Comparison of ENCODE assay signal across 1 cellular context in the genomic region with DNA sequence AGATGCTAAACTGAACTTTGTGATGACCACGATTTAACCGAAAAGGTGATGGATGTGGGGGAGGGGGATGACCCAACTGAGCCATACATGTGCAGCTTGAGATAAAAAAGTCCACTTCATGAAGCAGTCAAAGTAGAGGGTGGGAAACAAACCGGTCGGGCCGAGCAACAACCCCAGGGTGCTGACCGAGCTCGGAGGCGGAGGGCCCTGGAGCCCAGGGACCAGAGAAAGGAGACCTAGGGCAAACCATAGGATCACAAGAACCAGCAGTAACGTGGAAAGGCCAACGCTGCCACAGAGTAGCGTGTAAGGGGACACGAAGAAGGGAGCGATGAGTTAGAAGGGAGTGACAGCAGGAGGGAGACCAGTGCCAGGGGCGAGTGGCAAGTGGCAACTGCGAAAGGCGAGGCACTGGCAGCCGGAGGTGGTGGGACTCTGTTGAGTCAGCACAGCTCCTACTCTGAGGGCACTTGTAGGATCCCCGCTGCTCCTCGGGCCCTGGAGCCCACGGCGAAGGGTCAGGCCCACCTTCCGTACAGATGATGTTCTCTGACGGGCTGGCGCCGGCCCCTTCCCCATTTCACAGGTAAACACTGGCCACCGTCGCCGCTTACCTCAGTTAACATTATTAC.
TF ChIP-seq lines count a peak whose summit lies in the region.

No MANE protein-coding gene starts in this region.

TF ChIP-seq in K562, 482 proteins besides CTCF, POLR2A, EP300 and RAD21 (continued from another document and continues in another):
- TF ChIP-seq, protein P1, sequence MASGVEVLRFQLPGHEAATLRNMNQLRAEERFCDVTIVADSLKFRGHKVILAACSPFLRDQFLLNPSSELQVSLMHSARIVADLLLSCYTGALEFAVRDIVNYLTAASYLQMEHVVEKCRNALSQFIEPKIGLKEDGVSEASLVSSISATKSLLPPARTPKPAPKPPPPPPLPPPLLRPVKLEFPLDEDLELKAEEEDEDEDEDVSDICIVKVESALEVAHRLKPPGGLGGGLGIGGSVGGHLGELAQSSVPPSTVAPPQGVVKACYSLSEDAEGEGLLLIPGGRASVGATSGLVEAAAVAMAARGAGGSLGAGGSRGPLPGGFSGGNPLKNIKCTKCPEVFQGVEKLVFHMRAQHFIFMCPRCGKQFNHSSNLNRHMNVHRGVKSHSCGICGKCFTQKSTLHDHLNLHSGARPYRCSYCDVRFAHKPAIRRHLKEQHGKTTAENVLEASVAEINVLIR (CRISPR knock-in tag; IDR thresholded peaks at IDR 0.05): no peak
- TF ChIP-seq, protein P2, sequence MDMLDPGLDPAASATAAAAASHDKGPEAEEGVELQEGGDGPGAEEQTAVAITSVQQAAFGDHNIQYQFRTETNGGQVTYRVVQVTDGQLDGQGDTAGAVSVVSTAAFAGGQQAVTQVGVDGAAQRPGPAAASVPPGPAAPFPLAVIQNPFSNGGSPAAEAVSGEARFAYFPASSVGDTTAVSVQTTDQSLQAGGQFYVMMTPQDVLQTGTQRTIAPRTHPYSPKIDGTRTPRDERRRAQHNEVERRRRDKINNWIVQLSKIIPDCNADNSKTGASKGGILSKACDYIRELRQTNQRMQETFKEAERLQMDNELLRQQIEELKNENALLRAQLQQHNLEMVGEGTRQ (CRISPR knock-in tag; IDR thresholded peaks at IDR 0.05): no peak
- TF ChIP-seq MCM2 (IDR thresholded peaks at IDR 0.05; ENCODE audit: low read depth) (no peak), NELFE (IDR thresholded peaks at IDR 0.05; ENCODE audit: insufficient read depth, insufficient read length) (no peak), SMARCA5 (IDR thresholded peaks at IDR 0.05) (no peak), OTX1 (CRISPR knock-in tag; IDR thresholded peaks at IDR 0.05) (no peak), SAFB (IDR thresholded peaks at IDR 0.05; ENCODE audit: borderline replicate concordance, low read depth, low read length) (no peak), ZNF165 (CRISPR knock-in tag; IDR thresholded peaks at IDR 0.05; ENCODE audit: borderline replicate concordance) (no peak), YBX1 (IDR thresholded peaks at IDR 0.05) (no peak), FOXK2 (conservative IDR thresholded peaks at IDR 0.05 in 1 of 2, IDR thresholded peaks at IDR 0.05 in 1 of 2; ENCODE audit: low read depth in 2 of 2) (no peak), KHSRP (IDR thresholded peaks at IDR 0.05) (no peak), ZNF239 (CRISPR knock-in tag; IDR thresholded peaks at IDR 0.05) (no peak), FOXA3 (CRISPR knock-in tag; conservative IDR thresholded peaks at IDR 0.05 in 1 of 2, IDR thresholded peaks at IDR 0.05 in 1 of 2) (no peak), TAF1 (IDR thresholded peaks at IDR 0.05; ENCODE audit: control insufficient read depth, extremely low read depth, insufficient read depth, low read length, severe bottlenecking) (no peak), POU5F1 (IDR thresholded peaks at IDR 0.05; ENCODE audit: borderline replicate concordance, low read depth, low read length, partially characterized antibody) (no peak), ZNF644 (tag; IDR thresholded peaks at IDR 0.05; ENCODE audit: low read depth) (no peak), HMGN3 (IDR thresholded peaks at IDR 0.05; ENCODE audit: borderline replicate concordance, extremely low read depth, insufficient read length, low read depth, low read length) (no peak), TAF15 (IDR thresholded peaks at IDR 0.05; ENCODE audit: low read depth, low read length) (no peak), HCFC1 (IDR thresholded peaks at IDR 0.05; ENCODE audit: low read depth, low read length) (no peak), ZEB2 (IDR thresholded peaks at IDR 0.05) (no peak), ZC3H11A (IDR thresholded peaks at IDR 0.05; ENCODE audit: low read depth, low read length) (no peak), SIRT6 (IDR thresholded peaks at IDR 0.05; ENCODE audit: low read depth, low read length) (no peak), LARP7 (IDR thresholded peaks at IDR 0.05) (no peak), BDP1 (IDR thresholded peaks at IDR 0.05; ENCODE audit: insufficient read depth, insufficient read length) (no peak), PYGO2 (tag; IDR thresholded peaks at IDR 0.05) (no peak), ZNF146 (CRISPR knock-in tag; IDR thresholded peaks at IDR 0.05; ENCODE audit: unreplicated experiment) (no peak), ATF1 (CRISPR knock-in tag; IDR thresholded peaks at IDR 0.05) (no peak), ATF1 (tag; IDR thresholded peaks at IDR 0.05) (no peak), PRPF4 (IDR thresholded peaks at IDR 0.05; ENCODE audit: insufficient read depth, low read depth, low read length, poor library complexity, severe bottlenecking) (no peak), ZFPM2 (CRISPR knock-in tag; IDR thresholded peaks at IDR 0.05) (no peak)
- TF ChIP-seq, protein P3, sequence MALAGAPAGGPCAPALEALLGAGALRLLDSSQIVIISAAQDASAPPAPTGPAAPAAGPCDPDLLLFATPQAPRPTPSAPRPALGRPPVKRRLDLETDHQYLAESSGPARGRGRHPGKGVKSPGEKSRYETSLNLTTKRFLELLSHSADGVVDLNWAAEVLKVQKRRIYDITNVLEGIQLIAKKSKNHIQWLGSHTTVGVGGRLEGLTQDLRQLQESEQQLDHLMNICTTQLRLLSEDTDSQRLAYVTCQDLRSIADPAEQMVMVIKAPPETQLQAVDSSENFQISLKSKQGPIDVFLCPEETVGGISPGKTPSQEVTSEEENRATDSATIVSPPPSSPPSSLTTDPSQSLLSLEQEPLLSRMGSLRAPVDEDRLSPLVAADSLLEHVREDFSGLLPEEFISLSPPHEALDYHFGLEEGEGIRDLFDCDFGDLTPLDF (CRISPR knock-in tag; IDR thresholded peaks at IDR 0.05): no peak
- TF ChIP-seq, protein P4, sequence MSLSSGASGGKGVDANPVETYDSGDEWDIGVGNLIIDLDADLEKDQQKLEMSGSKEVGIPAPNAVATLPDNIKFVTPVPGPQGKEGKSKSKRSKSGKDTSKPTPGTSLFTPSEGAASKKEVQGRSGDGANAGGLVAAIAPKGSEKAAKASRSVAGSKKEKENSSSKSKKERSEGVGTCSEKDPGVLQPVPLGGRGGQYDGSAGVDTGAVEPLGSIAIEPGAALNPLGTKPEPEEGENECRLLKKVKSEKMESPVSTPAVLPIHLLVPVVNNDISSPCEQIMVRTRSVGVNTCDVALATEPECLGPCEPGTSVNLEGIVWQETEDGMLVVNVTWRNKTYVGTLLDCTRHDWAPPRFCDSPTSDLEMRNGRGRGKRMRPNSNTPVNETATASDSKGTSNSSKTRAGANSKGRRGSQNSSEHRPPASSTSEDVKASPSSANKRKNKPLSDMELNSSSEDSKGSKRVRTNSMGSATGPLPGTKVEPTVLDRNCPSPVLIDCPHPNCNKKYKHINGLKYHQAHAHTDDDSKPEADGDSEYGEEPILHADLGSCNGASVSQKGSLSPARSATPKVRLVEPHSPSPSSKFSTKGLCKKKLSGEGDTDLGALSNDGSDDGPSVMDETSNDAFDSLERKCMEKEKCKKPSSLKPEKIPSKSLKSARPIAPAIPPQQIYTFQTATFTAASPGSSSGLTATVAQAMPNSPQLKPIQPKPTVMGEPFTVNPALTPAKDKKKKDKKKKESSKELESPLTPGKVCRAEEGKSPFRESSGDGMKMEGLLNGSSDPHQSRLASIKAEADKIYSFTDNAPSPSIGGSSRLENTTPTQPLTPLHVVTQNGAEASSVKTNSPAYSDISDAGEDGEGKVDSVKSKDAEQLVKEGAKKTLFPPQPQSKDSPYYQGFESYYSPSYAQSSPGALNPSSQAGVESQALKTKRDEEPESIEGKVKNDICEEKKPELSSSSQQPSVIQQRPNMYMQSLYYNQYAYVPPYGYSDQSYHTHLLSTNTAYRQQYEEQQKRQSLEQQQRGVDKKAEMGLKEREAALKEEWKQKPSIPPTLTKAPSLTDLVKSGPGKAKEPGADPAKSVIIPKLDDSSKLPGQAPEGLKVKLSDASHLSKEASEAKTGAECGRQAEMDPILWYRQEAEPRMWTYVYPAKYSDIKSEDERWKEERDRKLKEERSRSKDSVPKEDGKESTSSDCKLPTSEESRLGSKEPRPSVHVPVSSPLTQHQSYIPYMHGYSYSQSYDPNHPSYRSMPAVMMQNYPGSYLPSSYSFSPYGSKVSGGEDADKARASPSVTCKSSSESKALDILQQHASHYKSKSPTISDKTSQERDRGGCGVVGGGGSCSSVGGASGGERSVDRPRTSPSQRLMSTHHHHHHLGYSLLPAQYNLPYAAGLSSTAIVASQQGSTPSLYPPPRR (CRISPR knock-in tag; IDR thresholded peaks at IDR 0.05; ENCODE audit: borderline replicate concordance): no peak
- TF ChIP-seq, protein P5, sequence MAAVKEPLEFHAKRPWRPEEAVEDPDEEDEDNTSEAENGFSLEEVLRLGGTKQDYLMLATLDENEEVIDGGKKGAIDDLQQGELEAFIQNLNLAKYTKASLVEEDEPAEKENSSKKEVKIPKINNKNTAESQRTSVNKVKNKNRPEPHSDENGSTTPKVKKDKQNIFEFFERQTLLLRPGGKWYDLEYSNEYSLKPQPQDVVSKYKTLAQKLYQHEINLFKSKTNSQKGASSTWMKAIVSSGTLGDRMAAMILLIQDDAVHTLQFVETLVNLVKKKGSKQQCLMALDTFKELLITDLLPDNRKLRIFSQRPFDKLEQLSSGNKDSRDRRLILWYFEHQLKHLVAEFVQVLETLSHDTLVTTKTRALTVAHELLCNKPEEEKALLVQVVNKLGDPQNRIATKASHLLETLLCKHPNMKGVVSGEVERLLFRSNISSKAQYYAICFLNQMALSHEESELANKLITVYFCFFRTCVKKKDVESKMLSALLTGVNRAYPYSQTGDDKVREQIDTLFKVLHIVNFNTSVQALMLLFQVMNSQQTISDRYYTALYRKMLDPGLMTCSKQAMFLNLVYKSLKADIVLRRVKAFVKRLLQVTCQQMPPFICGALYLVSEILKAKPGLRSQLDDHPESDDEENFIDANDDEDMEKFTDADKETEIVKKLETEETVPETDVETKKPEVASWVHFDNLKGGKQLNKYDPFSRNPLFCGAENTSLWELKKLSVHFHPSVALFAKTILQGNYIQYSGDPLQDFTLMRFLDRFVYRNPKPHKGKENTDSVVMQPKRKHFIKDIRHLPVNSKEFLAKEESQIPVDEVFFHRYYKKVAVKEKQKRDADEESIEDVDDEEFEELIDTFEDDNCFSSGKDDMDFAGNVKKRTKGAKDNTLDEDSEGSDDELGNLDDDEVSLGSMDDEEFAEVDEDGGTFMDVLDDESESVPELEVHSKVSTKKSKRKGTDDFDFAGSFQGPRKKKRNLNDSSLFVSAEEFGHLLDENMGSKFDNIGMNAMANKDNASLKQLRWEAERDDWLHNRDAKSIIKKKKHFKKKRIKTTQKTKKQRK (IDR thresholded peaks at IDR 0.05; ENCODE audit: borderline replicate concordance, low read depth, low read length): no peak
- TF ChIP-seq, protein P6, sequence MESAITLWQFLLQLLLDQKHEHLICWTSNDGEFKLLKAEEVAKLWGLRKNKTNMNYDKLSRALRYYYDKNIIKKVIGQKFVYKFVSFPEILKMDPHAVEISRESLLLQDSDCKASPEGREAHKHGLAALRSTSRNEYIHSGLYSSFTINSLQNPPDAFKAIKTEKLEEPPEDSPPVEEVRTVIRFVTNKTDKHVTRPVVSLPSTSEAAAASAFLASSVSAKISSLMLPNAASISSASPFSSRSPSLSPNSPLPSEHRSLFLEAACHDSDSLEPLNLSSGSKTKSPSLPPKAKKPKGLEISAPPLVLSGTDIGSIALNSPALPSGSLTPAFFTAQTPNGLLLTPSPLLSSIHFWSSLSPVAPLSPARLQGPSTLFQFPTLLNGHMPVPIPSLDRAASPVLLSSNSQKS (CRISPR knock-in tag; IDR thresholded peaks at IDR 0.05): no peak
- TF ChIP-seq, protein P7, sequence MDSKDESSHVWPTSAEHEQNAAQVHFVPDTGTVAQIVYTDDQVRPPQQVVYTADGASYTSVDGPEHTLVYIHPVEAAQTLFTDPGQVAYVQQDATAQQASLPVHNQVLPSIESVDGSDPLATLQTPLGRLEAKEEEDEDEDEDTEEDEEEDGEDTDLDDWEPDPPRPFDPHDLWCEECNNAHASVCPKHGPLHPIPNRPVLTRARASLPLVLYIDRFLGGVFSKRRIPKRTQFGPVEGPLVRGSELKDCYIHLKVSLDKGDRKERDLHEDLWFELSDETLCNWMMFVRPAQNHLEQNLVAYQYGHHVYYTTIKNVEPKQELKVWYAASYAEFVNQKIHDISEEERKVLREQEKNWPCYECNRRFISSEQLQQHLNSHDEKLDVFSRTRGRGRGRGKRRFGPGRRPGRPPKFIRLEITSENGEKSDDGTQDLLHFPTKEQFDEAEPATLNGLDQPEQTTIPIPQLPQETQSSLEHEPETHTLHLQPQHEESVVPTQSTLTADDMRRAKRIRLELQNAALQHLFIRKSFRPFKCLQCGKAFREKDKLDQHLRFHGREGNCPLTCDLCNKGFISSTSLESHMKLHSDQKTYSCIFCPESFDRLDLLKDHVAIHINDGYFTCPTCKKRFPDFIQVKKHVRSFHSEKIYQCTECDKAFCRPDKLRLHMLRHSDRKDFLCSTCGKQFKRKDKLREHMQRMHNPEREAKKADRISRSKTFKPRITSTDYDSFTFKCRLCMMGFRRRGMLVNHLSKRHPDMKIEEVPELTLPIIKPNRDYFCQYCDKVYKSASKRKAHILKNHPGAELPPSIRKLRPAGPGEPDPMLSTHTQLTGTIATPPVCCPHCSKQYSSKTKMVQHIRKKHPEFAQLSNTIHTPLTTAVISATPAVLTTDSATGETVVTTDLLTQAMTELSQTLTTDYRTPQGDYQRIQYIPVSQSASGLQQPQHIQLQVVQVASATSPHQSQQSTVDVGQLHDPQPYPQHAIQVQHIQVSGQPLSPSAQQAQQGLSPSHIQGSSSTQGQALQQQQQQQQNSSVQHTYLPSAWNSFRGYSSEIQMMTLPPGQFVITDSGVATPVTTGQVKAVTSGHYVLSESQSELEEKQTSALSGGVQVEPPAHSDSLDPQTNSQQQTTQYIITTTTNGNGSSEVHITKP (IDR thresholded peaks at IDR 0.05; ENCODE audit: partially characterized antibody): no peak
- TF ChIP-seq, protein P8, sequence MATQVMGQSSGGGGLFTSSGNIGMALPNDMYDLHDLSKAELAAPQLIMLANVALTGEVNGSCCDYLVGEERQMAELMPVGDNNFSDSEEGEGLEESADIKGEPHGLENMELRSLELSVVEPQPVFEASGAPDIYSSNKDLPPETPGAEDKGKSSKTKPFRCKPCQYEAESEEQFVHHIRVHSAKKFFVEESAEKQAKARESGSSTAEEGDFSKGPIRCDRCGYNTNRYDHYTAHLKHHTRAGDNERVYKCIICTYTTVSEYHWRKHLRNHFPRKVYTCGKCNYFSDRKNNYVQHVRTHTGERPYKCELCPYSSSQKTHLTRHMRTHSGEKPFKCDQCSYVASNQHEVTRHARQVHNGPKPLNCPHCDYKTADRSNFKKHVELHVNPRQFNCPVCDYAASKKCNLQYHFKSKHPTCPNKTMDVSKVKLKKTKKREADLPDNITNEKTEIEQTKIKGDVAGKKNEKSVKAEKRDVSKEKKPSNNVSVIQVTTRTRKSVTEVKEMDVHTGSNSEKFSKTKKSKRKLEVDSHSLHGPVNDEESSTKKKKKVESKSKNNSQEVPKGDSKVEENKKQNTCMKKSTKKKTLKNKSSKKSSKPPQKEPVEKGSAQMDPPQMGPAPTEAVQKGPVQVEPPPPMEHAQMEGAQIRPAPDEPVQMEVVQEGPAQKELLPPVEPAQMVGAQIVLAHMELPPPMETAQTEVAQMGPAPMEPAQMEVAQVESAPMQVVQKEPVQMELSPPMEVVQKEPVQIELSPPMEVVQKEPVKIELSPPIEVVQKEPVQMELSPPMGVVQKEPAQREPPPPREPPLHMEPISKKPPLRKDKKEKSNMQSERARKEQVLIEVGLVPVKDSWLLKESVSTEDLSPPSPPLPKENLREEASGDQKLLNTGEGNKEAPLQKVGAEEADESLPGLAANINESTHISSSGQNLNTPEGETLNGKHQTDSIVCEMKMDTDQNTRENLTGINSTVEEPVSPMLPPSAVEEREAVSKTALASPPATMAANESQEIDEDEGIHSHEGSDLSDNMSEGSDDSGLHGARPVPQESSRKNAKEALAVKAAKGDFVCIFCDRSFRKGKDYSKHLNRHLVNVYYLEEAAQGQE (CRISPR knock-in tag; IDR thresholded peaks at IDR 0.05; ENCODE audit: low read depth): no peak
- TF ChIP-seq, protein P9, sequence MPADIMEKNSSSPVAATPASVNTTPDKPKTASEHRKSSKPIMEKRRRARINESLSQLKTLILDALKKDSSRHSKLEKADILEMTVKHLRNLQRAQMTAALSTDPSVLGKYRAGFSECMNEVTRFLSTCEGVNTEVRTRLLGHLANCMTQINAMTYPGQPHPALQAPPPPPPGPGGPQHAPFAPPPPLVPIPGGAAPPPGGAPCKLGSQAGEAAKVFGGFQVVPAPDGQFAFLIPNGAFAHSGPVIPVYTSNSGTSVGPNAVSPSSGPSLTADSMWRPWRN (IDR thresholded peaks at IDR 0.05; ENCODE audit: low read depth): no peak
